ENCODE assay signal across 1 cellular context in the genomic region with DNA sequence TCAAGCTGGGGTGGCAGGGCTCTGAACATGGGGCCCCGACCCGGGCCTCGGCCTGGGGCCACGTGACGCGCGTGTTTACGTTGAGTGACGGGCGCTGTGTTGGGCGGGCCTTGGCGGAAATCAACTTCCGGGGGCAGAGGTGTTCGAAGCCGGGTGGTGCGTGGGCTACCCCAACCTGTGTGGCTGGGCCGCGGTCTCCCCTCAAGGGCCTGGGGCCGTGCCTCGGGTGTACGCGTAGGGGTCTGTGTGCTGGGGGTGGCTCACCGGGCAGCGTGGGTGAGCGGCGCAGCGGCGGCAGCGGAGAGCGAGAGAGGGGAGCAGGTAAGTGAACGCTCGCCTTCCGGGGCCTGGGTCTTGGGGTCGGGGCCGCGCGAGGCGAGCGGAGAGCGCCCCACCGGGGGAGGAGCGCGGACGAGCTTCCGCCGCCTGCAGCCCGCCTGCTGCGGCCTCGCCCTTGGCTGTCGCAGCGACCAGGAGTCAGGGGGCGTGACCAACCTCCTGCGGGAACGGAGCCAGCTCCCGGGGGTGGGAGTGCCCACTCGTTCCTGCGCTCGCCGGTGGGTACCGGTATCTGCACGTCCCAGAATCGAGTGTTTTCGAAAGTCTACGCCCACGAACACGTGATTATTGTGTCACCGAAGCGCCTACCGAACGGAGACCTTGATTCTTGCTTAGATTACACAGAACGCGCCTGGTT.
TF ChIP-seq lines count a peak whose summit lies in the region.

A gene with protein sequence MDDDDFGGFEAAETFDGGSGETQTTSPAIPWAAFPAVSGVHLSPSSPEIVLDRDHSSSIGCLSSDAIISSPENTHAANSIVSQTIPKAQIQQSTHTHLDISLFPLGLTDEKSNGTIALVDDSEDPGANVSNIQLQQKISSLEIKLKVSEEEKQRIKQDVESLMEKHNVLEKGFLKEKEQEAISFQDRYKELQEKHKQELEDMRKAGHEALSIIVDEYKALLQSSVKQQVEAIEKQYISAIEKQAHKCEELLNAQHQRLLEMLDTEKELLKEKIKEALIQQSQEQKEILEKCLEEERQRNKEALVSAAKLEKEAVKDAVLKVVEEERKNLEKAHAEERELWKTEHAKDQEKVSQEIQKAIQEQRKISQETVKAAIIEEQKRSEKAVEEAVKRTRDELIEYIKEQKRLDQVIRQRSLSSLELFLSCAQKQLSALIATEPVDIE (plus strand): TSS at position 136 of the 697 bp plus-strand sequence. CDS start 66,760 bp downstream, outside the sequence.

TF ChIP-seq in K562, 482 proteins besides CTCF, POLR2A, EP300 and RAD21 (continued from another document and continues in another):
- TF ChIP-seq GTF2E2 (tag; IDR thresholded peaks at IDR 0.05): peak; percentile 59; the same call in 1 of the 2 replicates
- TF ChIP-seq FOXK1 (CRISPR knock-in tag; IDR thresholded peaks at IDR 0.05; ENCODE audit: borderline replicate concordance): peak; percentile 99
- peak; percentile 92 for TF ChIP-seq FOXP1 (CRISPR knock-in tag; IDR thresholded peaks at IDR 0.05)
- TF ChIP-seq PHF8 (IDR thresholded peaks at IDR 0.05; ENCODE audit: borderline replicate concordance, low read length): peak; percentile 92; the same call in 1 of the 2 replicates
- no peak for TF ChIP-seq RBM15 (IDR thresholded peaks at IDR 0.05; ENCODE audit: insufficient read depth, low read length)
- TF ChIP-seq CHCHD3 (CRISPR knock-in tag; IDR thresholded peaks at IDR 0.05): no peak
- TF ChIP-seq HEY1 (CRISPR knock-in tag; IDR thresholded peaks at IDR 0.05; ENCODE audit: borderline replicate concordance): no peak
- TF ChIP-seq ZNF717 (CRISPR knock-in tag; IDR thresholded peaks at IDR 0.05): no peak
- peak; percentile 83 for TF ChIP-seq CCNT2 (IDR thresholded peaks at IDR 0.05; ENCODE audit: borderline replicate concordance, extremely low read depth, insufficient read length, low read depth, low read length)
- TF ChIP-seq, protein P1, sequence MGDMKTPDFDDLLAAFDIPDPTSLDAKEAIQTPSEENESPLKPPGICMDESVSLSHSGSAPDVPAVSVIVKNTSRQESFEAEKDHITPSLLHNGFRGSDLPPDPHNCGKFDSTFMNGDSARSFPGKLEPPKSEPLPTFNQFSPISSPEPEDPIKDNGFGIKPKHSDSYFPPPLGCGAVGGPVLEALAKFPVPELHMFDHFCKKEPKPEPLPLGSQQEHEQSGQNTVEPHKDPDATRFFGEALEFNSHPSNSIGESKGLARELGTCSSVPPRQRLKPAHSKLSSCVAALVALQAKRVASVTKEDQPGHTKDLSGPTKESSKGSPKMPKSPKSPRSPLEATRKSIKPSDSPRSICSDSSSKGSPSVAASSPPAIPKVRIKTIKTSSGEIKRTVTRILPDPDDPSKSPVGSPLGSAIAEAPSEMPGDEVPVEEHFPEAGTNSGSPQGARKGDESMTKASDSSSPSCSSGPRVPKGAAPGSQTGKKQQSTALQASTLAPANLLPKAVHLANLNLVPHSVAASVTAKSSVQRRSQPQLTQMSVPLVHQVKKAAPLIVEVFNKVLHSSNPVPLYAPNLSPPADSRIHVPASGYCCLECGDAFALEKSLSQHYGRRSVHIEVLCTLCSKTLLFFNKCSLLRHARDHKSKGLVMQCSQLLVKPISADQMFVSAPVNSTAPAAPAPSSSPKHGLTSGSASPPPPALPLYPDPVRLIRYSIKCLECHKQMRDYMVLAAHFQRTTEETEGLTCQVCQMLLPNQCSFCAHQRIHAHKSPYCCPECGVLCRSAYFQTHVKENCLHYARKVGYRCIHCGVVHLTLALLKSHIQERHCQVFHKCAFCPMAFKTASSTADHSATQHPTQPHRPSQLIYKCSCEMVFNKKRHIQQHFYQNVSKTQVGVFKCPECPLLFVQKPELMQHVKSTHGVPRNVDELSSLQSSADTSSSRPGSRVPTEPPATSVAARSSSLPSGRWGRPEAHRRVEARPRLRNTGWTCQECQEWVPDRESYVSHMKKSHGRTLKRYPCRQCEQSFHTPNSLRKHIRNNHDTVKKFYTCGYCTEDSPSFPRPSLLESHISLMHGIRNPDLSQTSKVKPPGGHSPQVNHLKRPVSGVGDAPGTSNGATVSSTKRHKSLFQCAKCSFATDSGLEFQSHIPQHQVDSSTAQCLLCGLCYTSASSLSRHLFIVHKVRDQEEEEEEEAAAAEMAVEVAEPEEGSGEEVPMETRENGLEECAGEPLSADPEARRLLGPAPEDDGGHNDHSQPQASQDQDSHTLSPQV (IDR thresholded peaks at IDR 0.05): peak; percentile 84; the same call in 1 of the 2 replicates
- no peak for TF ChIP-seq ZNF445 (CRISPR knock-in tag; IDR thresholded peaks at IDR 0.05; ENCODE audit: low read depth)
- TF ChIP-seq ZNF316 (IDR thresholded peaks at IDR 0.05): 0 out of 2 replicates have a peak, but pooled peaks have one; percentile 5
- TF ChIP-seq SIX5 (IDR thresholded peaks at IDR 0.05; ENCODE audit: borderline replicate concordance in 1 of 2, insufficient read depth in 1 of 2, low read depth in 1 of 2, low read length in 2 of 2): no peak
- no peak for TF ChIP-seq IFI16 (CRISPR knock-in tag; IDR thresholded peaks at IDR 0.05)
- no peak for TF ChIP-seq ILK (tag; IDR thresholded peaks at IDR 0.05; ENCODE audit: borderline replicate concordance, low read depth)
- TF ChIP-seq TAF1 (IDR thresholded peaks at IDR 0.05; ENCODE audit: control insufficient read depth, extremely low read depth, insufficient read depth, low read length, severe bottlenecking): peak; percentile 49
- no peak for TF ChIP-seq SPI1 (IDR thresholded peaks at IDR 0.05; ENCODE audit: borderline replicate concordance, low read depth, low read length)
- TF ChIP-seq, protein P2, sequence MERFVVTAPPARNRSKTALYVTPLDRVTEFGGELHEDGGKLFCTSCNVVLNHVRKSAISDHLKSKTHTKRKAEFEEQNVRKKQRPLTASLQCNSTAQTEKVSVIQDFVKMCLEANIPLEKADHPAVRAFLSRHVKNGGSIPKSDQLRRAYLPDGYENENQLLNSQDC (CRISPR knock-in tag; IDR thresholded peaks at IDR 0.05): no peak
- TF ChIP-seq EP400 (IDR thresholded peaks at IDR 0.05): peak; percentile 93
- peak; percentile 82 for TF ChIP-seq POLR2B (IDR thresholded peaks at IDR 0.05; ENCODE audit: low read depth, partially characterized antibody)
- no peak for TF ChIP-seq ZC3H8 (IDR thresholded peaks at IDR 0.05)
- TF ChIP-seq FIP1L1 (IDR thresholded peaks at IDR 0.05; ENCODE audit: low read depth, low read length, poor library complexity, severe bottlenecking): peak; percentile 45
- peak; percentile 90 for TF ChIP-seq MYC (IDR thresholded peaks at IDR 0.05; ENCODE audit: low read depth, low read length)
- TF ChIP-seq MYC (CRISPR knock-in tag; IDR thresholded peaks at IDR 0.05; ENCODE audit: borderline replicate concordance, low read depth): no peak; the same call in none of the 2 replicates
- TF ChIP-seq FOXA3 (CRISPR knock-in tag; conservative IDR thresholded peaks at IDR 0.05 in 1 of 2, IDR thresholded peaks at IDR 0.05 in 1 of 2): peak; percentile 40 to 79; a peak in 1 of 4 replicates
- no peak for TF ChIP-seq ZFP1 (CRISPR knock-in tag; IDR thresholded peaks at IDR 0.05)
- TF ChIP-seq RHOXF2B (CRISPR knock-in tag; conservative IDR thresholded peaks at IDR 0.05): no peak
- 0 out of 4 replicates have a peak, but pooled peaks of 1 of the 2 experiments have one; percentile 14 for TF ChIP-seq SRF (CRISPR knock-in tag; IDR thresholded peaks at IDR 0.05)
- TF ChIP-seq, protein P3, sequence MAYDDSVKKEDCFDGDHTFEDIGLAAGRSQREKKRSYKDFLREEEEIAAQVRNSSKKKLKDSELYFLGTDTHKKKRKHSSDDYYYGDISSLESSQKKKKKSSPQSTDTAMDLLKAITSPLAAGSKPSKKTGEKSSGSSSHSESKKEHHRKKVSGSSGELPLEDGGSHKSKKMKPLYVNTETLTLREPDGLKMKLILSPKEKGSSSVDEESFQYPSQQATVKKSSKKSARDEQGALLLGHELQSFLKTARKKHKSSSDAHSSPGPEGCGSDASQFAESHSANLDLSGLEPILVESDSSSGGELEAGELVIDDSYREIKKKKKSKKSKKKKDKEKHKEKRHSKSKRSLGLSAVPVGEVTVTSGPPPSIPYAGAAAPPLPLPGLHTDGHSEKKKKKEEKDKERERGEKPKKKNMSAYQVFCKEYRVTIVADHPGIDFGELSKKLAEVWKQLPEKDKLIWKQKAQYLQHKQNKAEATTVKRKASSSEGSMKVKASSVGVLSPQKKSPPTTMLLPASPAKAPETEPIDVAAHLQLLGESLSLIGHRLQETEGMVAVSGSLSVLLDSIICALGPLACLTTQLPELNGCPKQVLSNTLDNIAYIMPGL (CRISPR knock-in tag; IDR thresholded peaks at IDR 0.05): no peak
- TF ChIP-seq NEUROD1 (IDR thresholded peaks at IDR 0.05; ENCODE audit: borderline replicate concordance, low read depth, low read length, partially characterized antibody): no peak
- peak; percentile 59; the same call in 1 of the 2 replicates for TF ChIP-seq ETV5 (CRISPR knock-in tag; IDR thresholded peaks at IDR 0.05; ENCODE audit: low read depth)
- TF ChIP-seq CBFA2T2 (conservative IDR thresholded peaks at IDR 0.05): peak; percentile 68
- peak; percentile 92 for TF ChIP-seq MTA1 (IDR thresholded peaks at IDR 0.05; ENCODE audit: borderline replicate concordance)
- no peak for TF ChIP-seq POLR2AphosphoS2 (IDR thresholded peaks at IDR 0.05; ENCODE audit: low read length)
- TF ChIP-seq ZNF143 (CRISPR knock-in tag; IDR thresholded peaks at IDR 0.05): no peak
- TF ChIP-seq SAFB (IDR thresholded peaks at IDR 0.05; ENCODE audit: borderline replicate concordance, low read depth, low read length): peak; percentile 94
- TF ChIP-seq, protein P4, sequence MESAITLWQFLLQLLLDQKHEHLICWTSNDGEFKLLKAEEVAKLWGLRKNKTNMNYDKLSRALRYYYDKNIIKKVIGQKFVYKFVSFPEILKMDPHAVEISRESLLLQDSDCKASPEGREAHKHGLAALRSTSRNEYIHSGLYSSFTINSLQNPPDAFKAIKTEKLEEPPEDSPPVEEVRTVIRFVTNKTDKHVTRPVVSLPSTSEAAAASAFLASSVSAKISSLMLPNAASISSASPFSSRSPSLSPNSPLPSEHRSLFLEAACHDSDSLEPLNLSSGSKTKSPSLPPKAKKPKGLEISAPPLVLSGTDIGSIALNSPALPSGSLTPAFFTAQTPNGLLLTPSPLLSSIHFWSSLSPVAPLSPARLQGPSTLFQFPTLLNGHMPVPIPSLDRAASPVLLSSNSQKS (CRISPR knock-in tag; IDR thresholded peaks at IDR 0.05): no peak
- TF ChIP-seq RCOR1 (IDR thresholded peaks at IDR 0.05; ENCODE audit: borderline replicate concordance in 1 of 2, low read depth in 2 of 2, low read length in 2 of 2): peak in 1 of 2 experiments; percentile 25; a peak in 1 of 4 replicates
- TF ChIP-seq ZNF23 (CRISPR knock-in tag; IDR thresholded peaks at IDR 0.05): no peak
- TF ChIP-seq, protein P5, sequence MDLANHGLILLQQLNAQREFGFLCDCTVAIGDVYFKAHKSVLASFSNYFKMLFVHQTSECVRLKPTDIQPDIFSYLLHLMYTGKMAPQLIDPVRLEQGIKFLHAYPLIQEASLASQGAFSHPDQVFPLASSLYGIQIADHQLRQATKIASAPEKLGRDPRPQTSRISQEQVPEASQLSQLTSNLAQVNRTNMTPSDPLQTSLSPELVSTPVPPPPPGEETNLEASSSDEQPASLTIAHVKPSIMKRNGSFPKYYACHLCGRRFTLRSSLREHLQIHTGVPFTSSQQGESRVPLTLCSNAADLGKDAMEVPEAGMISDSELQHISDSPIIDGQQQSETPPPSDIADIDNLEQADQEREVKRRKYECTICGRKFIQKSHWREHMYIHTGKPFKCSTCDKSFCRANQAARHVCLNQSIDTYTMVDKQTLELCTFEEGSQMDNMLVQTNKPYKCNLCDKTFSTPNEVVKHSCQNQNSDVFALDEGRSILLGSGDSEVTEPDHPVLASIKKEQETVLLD (IDR thresholded peaks at IDR 0.05): peak; percentile 92
- TF ChIP-seq SMC3 (conservative IDR thresholded peaks at IDR 0.05; ENCODE audit: insufficient read depth, low read depth, low read length): no peak
- TF ChIP-seq MECOM (CRISPR knock-in tag; IDR thresholded peaks at IDR 0.05): no peak
- peak; percentile 75 for TF ChIP-seq KDM5B (IDR thresholded peaks at IDR 0.05; ENCODE audit: insufficient replicate concordance, low read depth, low read length)
- TF ChIP-seq, protein P6, sequence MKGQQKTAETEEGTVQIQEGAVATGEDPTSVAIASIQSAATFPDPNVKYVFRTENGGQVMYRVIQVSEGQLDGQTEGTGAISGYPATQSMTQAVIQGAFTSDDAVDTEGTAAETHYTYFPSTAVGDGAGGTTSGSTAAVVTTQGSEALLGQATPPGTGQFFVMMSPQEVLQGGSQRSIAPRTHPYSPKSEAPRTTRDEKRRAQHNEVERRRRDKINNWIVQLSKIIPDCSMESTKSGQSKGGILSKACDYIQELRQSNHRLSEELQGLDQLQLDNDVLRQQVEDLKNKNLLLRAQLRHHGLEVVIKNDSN (CRISPR knock-in tag; IDR thresholded peaks at IDR 0.05): peak; percentile 98
- no peak for TF ChIP-seq ZKSCAN8 (CRISPR knock-in tag; IDR thresholded peaks at IDR 0.05)
- TF ChIP-seq GTF2A2 (tag; IDR thresholded peaks at IDR 0.05): no peak
- no peak for TF ChIP-seq ZNF12 (CRISPR knock-in tag; IDR thresholded peaks at IDR 0.05)
- TF ChIP-seq ZNF282 (CRISPR knock-in tag; IDR thresholded peaks at IDR 0.05): 0 out of 2 replicates have a peak, but pooled peaks have one; percentile 52
- no peak; the same call in 1 of the 2 replicates for TF ChIP-seq ETV1 (tag; conservative IDR thresholded peaks at IDR 0.05; ENCODE audit: low read depth)
- TF ChIP-seq, protein P7, sequence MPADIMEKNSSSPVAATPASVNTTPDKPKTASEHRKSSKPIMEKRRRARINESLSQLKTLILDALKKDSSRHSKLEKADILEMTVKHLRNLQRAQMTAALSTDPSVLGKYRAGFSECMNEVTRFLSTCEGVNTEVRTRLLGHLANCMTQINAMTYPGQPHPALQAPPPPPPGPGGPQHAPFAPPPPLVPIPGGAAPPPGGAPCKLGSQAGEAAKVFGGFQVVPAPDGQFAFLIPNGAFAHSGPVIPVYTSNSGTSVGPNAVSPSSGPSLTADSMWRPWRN (IDR thresholded peaks at IDR 0.05; ENCODE audit: low read depth): no peak
- no peak for TF ChIP-seq PHB2 (IDR thresholded peaks at IDR 0.05; ENCODE audit: low read depth)
- TF ChIP-seq, protein P8, sequence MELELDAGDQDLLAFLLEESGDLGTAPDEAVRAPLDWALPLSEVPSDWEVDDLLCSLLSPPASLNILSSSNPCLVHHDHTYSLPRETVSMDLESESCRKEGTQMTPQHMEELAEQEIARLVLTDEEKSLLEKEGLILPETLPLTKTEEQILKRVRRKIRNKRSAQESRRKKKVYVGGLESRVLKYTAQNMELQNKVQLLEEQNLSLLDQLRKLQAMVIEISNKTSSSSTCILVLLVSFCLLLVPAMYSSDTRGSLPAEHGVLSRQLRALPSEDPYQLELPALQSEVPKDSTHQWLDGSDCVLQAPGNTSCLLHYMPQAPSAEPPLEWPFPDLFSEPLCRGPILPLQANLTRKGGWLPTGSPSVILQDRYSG (tag; conservative IDR thresholded peaks at IDR 0.05; ENCODE audit: low read depth): peak; percentile 13; the same call in 1 of the 2 replicates
- peak in 1 of 2 experiments; percentile 73; a peak in 1 of 4 replicates for TF ChIP-seq SIN3A (IDR thresholded peaks at IDR 0.05; ENCODE audit: borderline replicate concordance in 2 of 2, control insufficient read depth in 1 of 2, low read depth in 2 of 2, low read length in 2 of 2)
- TF ChIP-seq CTBP1 (IDR thresholded peaks at IDR 0.05; ENCODE audit: borderline replicate concordance): peak; percentile 70
- TF ChIP-seq ZNF347 (CRISPR knock-in tag; IDR thresholded peaks at IDR 0.05; ENCODE audit: low read depth): no peak
- TF ChIP-seq ZNF232 (CRISPR knock-in tag; IDR thresholded peaks at IDR 0.05): no peak
